ENCODE assay signal across 19 cellular contexts in the genomic region with DNA sequence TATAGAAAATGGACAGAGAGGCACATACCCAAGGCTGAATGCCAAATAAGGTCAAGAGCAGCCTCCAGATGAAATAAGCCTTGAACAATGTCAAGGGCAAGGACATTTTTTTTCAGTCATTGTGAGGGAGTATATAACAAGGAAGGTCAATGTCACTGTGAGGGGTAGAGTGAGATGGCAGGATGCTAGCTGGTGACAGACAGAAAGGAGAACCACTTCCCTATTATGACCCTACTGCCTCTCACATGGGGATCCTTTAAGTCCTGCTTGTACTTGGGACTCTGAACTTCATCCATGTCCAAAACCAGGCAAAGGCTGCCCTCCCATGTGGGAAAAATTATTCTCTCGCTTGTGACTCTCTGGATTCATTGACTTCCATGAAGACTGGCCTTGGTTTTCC.
DNase-seq lines count a peak whose midpoint lies in the region; ATAC-seq, FAIRE-seq and TF ChIP-seq lines count a peak whose summit lies in the region.
"Had no signal": no experiment of that assay in that cellular context is flagged by ENCODE, and none has a peak within 500 bp of the region (broad histone marks: within the 10 kb centered on the region; RNA-seq: fewer than 3 reads in every experiment).

No MANE protein-coding gene starts in this region.

- no peaks in the 10 kb centered on the region for H3K27me3 ChIP-seq in GM12878 (replicated peaks in 1 of 2; ENCODE audit: control insufficient read depth in 2 of 2, insufficient read depth in 2 of 2, low read length in 1 of 2)
- H3K27me3 ChIP-seq: BE2C had no signal

- no peak for TF ChIP-seq EP300 in GM12878 (IDR thresholded peaks at IDR 0.05; ENCODE audit: borderline replicate concordance in 1 of 2, control insufficient read depth in 1 of 2, low read depth in 2 of 2, low read length in 2 of 2)

- no peak overlapping the region for H3K4me2 ChIP-seq in GM12878 (ENCODE audit: control insufficient read depth, insufficient read depth)
- H3K4me2 ChIP-seq: KMS-11 had no signal

- no peak overlapping the region for H3K27ac ChIP-seq in GM12878 (ENCODE audit: control insufficient read depth, insufficient read depth)
- H3K27ac ChIP-seq: KMS-11 had no signal

- in situ Hi-C loops in GM12878 (cut with MboI) = no loop called here

- H4K20me1 ChIP-seq in GM12878 (ENCODE audit: control insufficient read depth, insufficient read depth) = no peaks in the 10 kb centered on the region

- SMC1A ChIA-PET in GM12878 (lab: Charles Lee; ENCODE audit: uncharacterized antibody, unreplicated experiment) = interaction anchor here (1.4 kb wide), 1 partner anchor 9 kb away, joined by 5 read pairs; no protein-coding TSS in a partner anchor

- H3K9me3 ChIP-seq in GM12878 (replicated peaks; ENCODE audit: control insufficient read depth, insufficient read depth, low read length) = peaks cover 12% of the 10 kb centered on the region
- H3K9me3 ChIP-seq: BE2C had no signal

- no peak for TF ChIP-seq CTCF in GM12878 (IDR thresholded peaks at IDR 0.05 in 2 of 3, conservative IDR thresholded peaks at IDR 0.05 in 1 of 3; ENCODE audit: control insufficient read depth in 2 of 3, extremely low read depth in 1 of 3, insufficient read depth in 1 of 3, low read depth in 3 of 3, low read length in 3 of 3)

- FAIRE-seq in GM18507 (lab: Jason Lieb, UNC) (peak; percentile 76), GM12878 (lab: Jason Lieb, UNC) (peak; percentile 27)
- FAIRE-seq: H1, TTC549 had no signal

- H3K79me2 ChIP-seq in GM12878 (ENCODE audit: control insufficient read depth, insufficient read depth, low read length) = no peaks in the 10 kb centered on the region

- H3K4me3 ChIP-seq in GM12878 = no peak overlapping the region

- no peak overlapping the region for H3K9ac ChIP-seq in GM12878 (ENCODE audit: control insufficient read depth, insufficient read depth, low read length)
- H3K9ac ChIP-seq: KMS-11 had no signal

- 38% methylated on average over 1 of the region's 1 CpG for WGBS in GM12878 (ENCODE audit: insufficient coverage, insufficient replicate concordance, low lambda C conversion rate, missing lambda C conversion rate)

- TF ChIP-seq RAD21 in GM12878 (IDR thresholded peaks at IDR 0.05; ENCODE audit: insufficient read depth, low read depth, low read length) = no peak

- RAD21 ChIA-PET in GM12878 (lab: Charles Lee; ENCODE audit: unreplicated experiment) = no interaction called here

- no peak for TF ChIP-seq POLR2A in GM12878 (IDR thresholded peaks at IDR 0.05; ENCODE audit: low read depth, low read length)

- CTCF ChIA-PET in GM12878 (lab: Yijun Ruan, JAX) = interaction anchor here (0.7 to 1.7 kb wide), 3 partner anchors 17 to 56 kb away, joined by 3 to 6 read pairs (median 3); no protein-coding TSS in a partner anchor

- H3K4me1 ChIP-seq in GM12878 (ENCODE audit: control insufficient read depth, insufficient read depth, low read length) = no peaks in the 10 kb centered on the region
- H3K4me1 ChIP-seq: BE2C had no signal

- DNase-seq in GM18507 (ENCODE audit: extremely low spot score, insufficient read length, low read depth) (no peak), MV-4-11 (lab: John Stamatoyannopoulos, UW) (peak; percentile 68), GM12878 (ENCODE audit: low read depth, low spot score) (no peak), HUDEP-2 (lab: John Stamatoyannopoulos, UW; ENCODE audit: unreplicated experiment in 76 of 76) (no peak), 8988T (no peak)
- DNase-seq in stimulated activated CD4-positive, alpha-beta T cell treated with anti-CD3 and anti-CD28 coated beads, Interleukin-15, amount 100 ng/mL, for 24 hours = no peak
- DNase-seq: BE2C; CD8-positive, alpha-beta T cell; DMS 273 treated with DMSO at 0.1 percent for 48 hours; HFFc6; NCI-H146; NCI-H2081 treated with DMSO at 0.1 percent for 48 hours; NCI-H2227 treated with DMSO at 0.1 percent for 48 hours; NCI-H526 treated with DMSO at 0.1 percent for 48 hours; PC-3 had no signal

- POLR2A ChIA-PET in GM12878 (lab: Charles Lee) = no interaction called here

- H2AFZ ChIP-seq in GM12878 (ENCODE audit: control insufficient read depth, low read depth, low read length) = no peak overlapping the region

- no peaks in the 10 kb centered on the region for H3K36me3 ChIP-seq in GM12878 (ENCODE audit: control insufficient read depth in 2 of 2, insufficient read depth in 2 of 2, low read length in 1 of 2)
- H3K36me3 ChIP-seq: BE2C had no signal

- ATAC-seq in HG02981 (IDR thresholded peaks at IDR 0.05; ENCODE audit: unreplicated experiment) (peak; percentile 62), GM12878 (peak; percentile 85)
- ATAC-seq: CD8-positive, alpha-beta T cell; PC-3 had no signal

- BruUV-seq in GM12878 (replicated peaks; lab: Mats Ljungman, UMichigan) = no TSS peak

- intact Hi-C loops in GM12878 (cut with micrococcal nuclease; ENCODE audit: unreplicated experiment) = no loop called here

TF ChIP-seq in GM12878, 131 proteins besides CTCF, POLR2A, EP300 and RAD21:
- TF ChIP-seq, protein P1, sequence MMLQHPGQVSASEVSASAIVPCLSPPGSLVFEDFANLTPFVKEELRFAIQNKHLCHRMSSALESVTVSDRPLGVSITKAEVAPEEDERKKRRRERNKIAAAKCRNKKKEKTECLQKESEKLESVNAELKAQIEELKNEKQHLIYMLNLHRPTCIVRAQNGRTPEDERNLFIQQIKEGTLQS (IDR thresholded peaks at IDR 0.05; ENCODE audit: borderline replicate concordance, extremely low read depth, low read depth, low read length) = no peak
- TF ChIP-seq SPI1 (IDR thresholded peaks at IDR 0.05; ENCODE audit: borderline replicate concordance, insufficient read depth, low read depth, low read length) = peak; percentile 77
